ENCODE assay signal across 8 cellular contexts in genomic region chr4:87030606-87031441, GRCh38.
DNase-seq lines count a peak whose midpoint lies in the region; TF ChIP-seq lines count a peak whose summit lies in the region.
"Had no signal": no experiment of that assay in that cellular context is flagged by ENCODE, and none has a peak within 500 bp of the region (broad histone marks: within the 10 kb centered on the region; RNA-seq: fewer than 3 reads in every experiment).

No MANE protein-coding gene starts in this region.

- DNase-seq in OCI-M1 (lab: John Stamatoyannopoulos, UW) (peak; percentile 78), coronary artery (ENCODE audit: low spot score) (no peak), mesenchymal stem cell (peak; percentile 64), tibial nerve (ENCODE audit: low spot score in 2 of 2) (no peak), NCI-H2081 (lab: John Stamatoyannopoulos, UW) (no peak), osteocyte (ENCODE audit: extremely low spot score, unreplicated experiment) (no peak)
- DNase-seq in stimulated activated CD4-positive, alpha-beta T cell treated with anti-CD3 and anti-CD28 coated beads, Interleukin-2, amount 100 ng/mL, for 24 hours, result no peak

- H3K4me1 Mint-ChIP-seq in osteocyte (ENCODE audit: unreplicated experiment), result peaks cover 10% of the 10 kb centered on the region

- H3K27ac Mint-ChIP-seq in osteocyte (ENCODE audit: unreplicated experiment), result no peak overlapping the region
- H3K27ac Mint-ChIP-seq: IgD-negative memory B cell had no signal

- no peak overlapping the region for H4K8ac ChIP-seq in mesenchymal stem cell (ENCODE audit: low read length)

- peak overlapping the region in 1 of 2 experiments; percentile 48 for H2BK12ac ChIP-seq in mesenchymal stem cell (ENCODE audit: low read length in 2 of 2)

- H3K4ac ChIP-seq in mesenchymal stem cell (ENCODE audit: low read depth in 1 of 2, low read length in 2 of 2), result peak overlapping the region in 1 of 2 experiments; percentile 26

- H2AFZ ChIP-seq in mesenchymal stem cell (ENCODE audit: low read depth, low read length), result no peak overlapping the region

- WGBS in mesenchymal stem cell, result 6% methylated on average over 12 of the region's 15 CpGs
- 13 to 16% methylated on average over 15 of the region's 15 CpGs for WGBS in tibial nerve, 2 donors

- no peaks in the 10 kb centered on the region for H3K9me3 Mint-ChIP-seq in osteocyte (ENCODE audit: unreplicated experiment)
- H3K9me3 Mint-ChIP-seq: IgD-negative memory B cell had no signal

- H3K36me3 Mint-ChIP-seq in osteocyte (ENCODE audit: unreplicated experiment), result peaks cover 2% of the 10 kb centered on the region
- H3K36me3 Mint-ChIP-seq: IgD-negative memory B cell had no signal

- H3K4me1 ChIP-seq in mesenchymal stem cell (ENCODE audit: control insufficient read depth, insufficient read depth, low read depth, low read length) (peaks cover 19% of the 10 kb centered on the region), tibial nerve (peaks cover 0 to 100% (median 82%) of the 10 kb centered on the region in 4 donors)

- TF ChIP-seq POLR2A in tibial nerve (IDR thresholded peaks at IDR 0.05), result no peak

- no peaks in the 10 kb centered on the region for H3K27me3 Mint-ChIP-seq in osteocyte (ENCODE audit: unreplicated experiment)
- H3K27me3 Mint-ChIP-seq: IgD-negative memory B cell had no signal

- H3K36me3 ChIP-seq in mesenchymal stem cell (ENCODE audit: control insufficient read depth in 1 of 2, insufficient read depth in 2 of 2, low read depth in 1 of 2, low read length in 2 of 2) (no peaks in the 10 kb centered on the region), tibial nerve (no peaks in the 10 kb centered on the region)

- no peak overlapping the region for H2BK15ac ChIP-seq in mesenchymal stem cell (ENCODE audit: low read depth, poor library complexity, severe bottlenecking)

- peak in 1 of 2 donors; percentile 37 for TF ChIP-seq EP300 in tibial nerve (IDR thresholded peaks at IDR 0.05)

- no peak overlapping the region for H2BK120ac ChIP-seq in mesenchymal stem cell (ENCODE audit: low read depth, low read length)

- H3K4me3 Mint-ChIP-seq in osteocyte (ENCODE audit: unreplicated experiment), result no peak overlapping the region
- H3K4me3 Mint-ChIP-seq: IgD-negative memory B cell had no signal

- H3K18ac ChIP-seq in mesenchymal stem cell (ENCODE audit: low read depth in 1 of 2, low read length in 2 of 2), result no peak overlapping the region

- no peaks in the 10 kb centered on the region for H3K27me3 ChIP-seq in mesenchymal stem cell (ENCODE audit: control insufficient read depth in 1 of 2, insufficient read depth in 1 of 2, low read length in 2 of 2)
- H3K27me3 ChIP-seq in tibial nerve, result no peaks in the 10 kb centered on the region

- H3K9me3 ChIP-seq in mesenchymal stem cell (ENCODE audit: control insufficient read depth, low read length) (no peaks in the 10 kb centered on the region), tibial nerve (no peaks in the 10 kb centered on the region)

- no peak overlapping the region for H3K4me2 ChIP-seq in mesenchymal stem cell (ENCODE audit: low read length, poor library complexity, severe bottlenecking)

- no peak overlapping the region for H2AK5ac ChIP-seq in mesenchymal stem cell (ENCODE audit: low read length, severe bottlenecking)

- H2BK5ac ChIP-seq in mesenchymal stem cell (ENCODE audit: low read depth, low read length, poor library complexity, severe bottlenecking), result no peak overlapping the region

- peak overlapping the region; percentile 48 for H3K9ac ChIP-seq in mesenchymal stem cell (ENCODE audit: low read length)

- no peak overlapping the region for H4K91ac ChIP-seq in mesenchymal stem cell (ENCODE audit: low read length)

- peaks cover 18% of the 10 kb centered on the region for H3K79me1 ChIP-seq in mesenchymal stem cell (replicated peaks; ENCODE audit: low read length, poor library complexity, severe bottlenecking)

- peak overlapping the region in 1 of 2 experiments; percentile 11 for H3K14ac ChIP-seq in mesenchymal stem cell (ENCODE audit: low read length in 2 of 2)

- H3K23ac ChIP-seq in mesenchymal stem cell (ENCODE audit: low read length in 2 of 2), result no peak overlapping the region

- peak overlapping the region; percentile 43 for H3K4me3 ChIP-seq in coronary artery
- peak overlapping the region in 1 of 2 experiments; percentile 54 for H3K4me3 ChIP-seq in mesenchymal stem cell (ENCODE audit: insufficient read depth in 1 of 2, low read depth in 1 of 2, low read length in 2 of 2)
- peak overlapping the region in 2 of 4 donors; percentile 20 to 26 for H3K4me3 ChIP-seq in tibial nerve

- TF ChIP-seq CTCF in coronary artery (IDR thresholded peaks at IDR 0.05), result no peak
- TF ChIP-seq CTCF in tibial nerve (IDR thresholded peaks at IDR 0.05), result no peak
- TF ChIP-seq CTCF in osteocyte (IDR thresholded peaks at IDR 0.05), result no peak

- H3K27ac ChIP-seq in coronary artery (peak overlapping the region; percentile 71 to 90), mesenchymal stem cell (ENCODE audit: low read length, poor library complexity, severe bottlenecking) (no peak overlapping the region), tibial nerve (peak overlapping the region; percentile 71 to 91 (median 84))

Comparison
In these comparisons a context has a peak if more than half of its experiments do, and no peak if none do; other contexts are left out.
1. DNase-seq: peak in OCI-M1 (single experiment) and mesenchymal stem cell (single experiment); none in coronary artery (single experiment), tibial nerve (0 of 2), NCI-H2081 (0 of 2), stimulated activated CD4-positive, alpha-beta T cell treated with anti-CD3 and anti-CD28 coated beads, Interleukin-2, amount 100 ng/mL, for 24 hours (0 of 2) and osteocyte (single experiment).